In genomic region chr13:46281779-46282178, GRCh38 we compare ENCODE assay signal across 23 cellular contexts.
DNase-seq lines count a peak whose midpoint lies in the region; ATAC-seq, FAIRE-seq and TF ChIP-seq lines count a peak whose summit lies in the region.
"Had no signal": no experiment of that assay in that cellular context is flagged by ENCODE, and none has a peak within 500 bp of the region (broad histone marks: within the 10 kb centered on the region; RNA-seq: fewer than 3 reads in every experiment).

No MANE protein-coding gene starts in this region.

- no peaks in the 10 kb centered on the region for H3K79me2 ChIP-seq in H1 (ENCODE audit: control insufficient read depth in 1 of 2, insufficient read depth in 2 of 2, low read length in 2 of 2)
- no peaks in the 10 kb centered on the region for H3K79me2 ChIP-seq in smooth muscle cell (ENCODE audit: low read depth)

- no peak overlapping the region for H3K14ac ChIP-seq in H1 (ENCODE audit: insufficient read length)

- H3K4me1 ChIP-seq in H1 (replicated peaks in 1 of 4; ENCODE audit: control insufficient read depth in 3 of 4, insufficient read depth in 4 of 4, low read length in 3 of 4) (no peaks in the 10 kb centered on the region), smooth muscle cell (ENCODE audit: low read depth) (peaks cover 2% of the 10 kb centered on the region)
- H3K4me1 ChIP-seq: BLaER1 had no signal

- H3K79me1 ChIP-seq in H1 (ENCODE audit: low read depth, low read length) = no peaks in the 10 kb centered on the region

- H3K4me2 ChIP-seq in H1 (ENCODE audit: insufficient read depth in 1 of 2, low read depth in 2 of 2, low read length in 2 of 2) (no peak overlapping the region), smooth muscle cell (no peak overlapping the region)
- H3K4me2 ChIP-seq: BLaER1 had no signal

- no peak overlapping the region for H2BK20ac ChIP-seq in H1 (ENCODE audit: low read length)

- H3K27ac ChIP-seq in H1 (ENCODE audit: low read depth, low read length) (no peak overlapping the region), smooth muscle cell (ENCODE audit: low read depth) (no peak overlapping the region)
- H3K27ac ChIP-seq: BLaER1, HL-60, RWPE1 had no signal

- POLR2A ChIA-PET in H1 (lab: Charles Lee; ENCODE audit: partially characterized antibody) = no interaction called here

- H3K4me3 ChIP-seq in H1 (ENCODE audit: extremely low read depth in 1 of 4, insufficient read depth in 2 of 4, low read depth in 3 of 4, low read length in 4 of 4) (no peak overlapping the region), smooth muscle cell (no peak overlapping the region)
- H3K4me3 ChIP-seq: BLaER1, MG63 had no signal

- TF ChIP-seq CTCF in H1 (IDR thresholded peaks at IDR 0.05; ENCODE audit: control extremely low read depth in 1 of 3, insufficient read depth in 1 of 3, low read depth in 1 of 3, low read length in 3 of 3) = no peak
- no peak for TF ChIP-seq CTCF in smooth muscle cell (IDR thresholded peaks at IDR 0.05; ENCODE audit: borderline replicate concordance, insufficient read depth, poor library complexity, severe bottlenecking)

- H2BK12ac ChIP-seq in H1 (ENCODE audit: low read depth, low read length) = no peak overlapping the region

- no peak for TF ChIP-seq RAD21 in H1 (IDR thresholded peaks at IDR 0.05 in 1 of 2, conservative IDR thresholded peaks at IDR 0.05 in 1 of 2; ENCODE audit: low read depth in 2 of 2, low read length in 2 of 2)

- no peaks in the 10 kb centered on the region for H3K9me3 ChIP-seq in H1 (ENCODE audit: insufficient read depth in 2 of 2, low read depth in 1 of 2, low read length in 1 of 2)
- H3K9me3 ChIP-seq in smooth muscle cell (replicated peaks; ENCODE audit: low read depth) = no peaks in the 10 kb centered on the region
- H3K9me3 ChIP-seq: BLaER1, MG63 had no signal

- H4K5ac ChIP-seq in H1 (ENCODE audit: insufficient read length, low read depth, low read length) = no peak overlapping the region

- CTCF ChIA-PET in H1 (lab: Charles Lee; ENCODE audit: partially characterized antibody) = no interaction called here

- no peak overlapping the region for H2BK15ac ChIP-seq in H1 (ENCODE audit: low read length)

- H3F3A ChIP-seq in smooth muscle cell (ENCODE audit: low read depth) = no peaks in the 10 kb centered on the region

- H3K56ac ChIP-seq in H1 (replicated peaks; ENCODE audit: insufficient read length, low read depth, low read length) = no peak overlapping the region

- no peak overlapping the region for H3K9ac ChIP-seq in H1 (replicated peaks in 1 of 4; ENCODE audit: extremely low read depth in 1 of 4, low read depth in 3 of 4, low read length in 3 of 4)
- no peak overlapping the region for H3K9ac ChIP-seq in smooth muscle cell (ENCODE audit: low read depth)
- H3K9ac ChIP-seq: BLaER1 had no signal

- H3K18ac ChIP-seq in H1 (ENCODE audit: extremely low read depth, low read length) = no peak overlapping the region

- no peak overlapping the region for H4K91ac ChIP-seq in H1 (replicated peaks; ENCODE audit: insufficient read length, low read length)

- no peak overlapping the region for H4K8ac ChIP-seq in H1 (ENCODE audit: extremely low read depth, insufficient read depth, low read length)

- H3K27me3 ChIP-seq in H1 (replicated peaks in 1 of 4; ENCODE audit: control insufficient read depth in 3 of 4, extremely low read depth in 1 of 4, insufficient read depth in 3 of 4, low read length in 3 of 4) (no peaks in the 10 kb centered on the region), smooth muscle cell (ENCODE audit: low read depth) (no peaks in the 10 kb centered on the region)
- H3K27me3 ChIP-seq: BLaER1, MG63 had no signal

- no peaks in the 10 kb centered on the region for H3K23me2 ChIP-seq in H1 (ENCODE audit: low read depth, low read length)

- H2BK5ac ChIP-seq in H1 (ENCODE audit: low read depth, low read length) = no peak overlapping the region

- no peak for TF ChIP-seq EP300 in H1 (IDR thresholded peaks at IDR 0.05; ENCODE audit: borderline replicate concordance in 1 of 2, low read depth in 2 of 2, low read length in 2 of 2)

- DNase-seq in NCI-H748 (lab: John Stamatoyannopoulos, UW; ENCODE audit: unreplicated experiment) (peak; percentile 10), NCI-H748 treated with DMSO at 0.1 percent for 48 hours (lab: John Stamatoyannopoulos, UW) (no peak), NCI-H1930 (lab: John Stamatoyannopoulos, UW) (peak; percentile 28 to 38), H1 (ENCODE audit: low read depth in 1 of 2, low spot score in 2 of 2) (no peak), smooth muscle cell (lab: John Stamatoyannopoulos, UW; ENCODE audit: unreplicated experiment) (no peak)
- DNase-seq: CD4-positive, CD25-positive, alpha-beta regulatory T cell; DMS153; KBM-7; MG63; NCI-H1092 treated with DMSO at 0.1 percent for 48 hours; NCI-H1436; NCI-H187; NCI-H2171 treated with DMSO at 0.1 percent for 48 hours; NCI-H524 treated with DMSO at 0.1 percent for 48 hours; SHP77; T-helper 1 cell had no signal

- TF ChIP-seq POLR2A in H1 (IDR thresholded peaks at IDR 0.05; ENCODE audit: control extremely low read depth in 1 of 2, low read depth in 2 of 2, low read length in 2 of 2) = no peak

- H3K36me3 ChIP-seq in H1 (ENCODE audit: control insufficient read depth in 2 of 4, insufficient read depth in 4 of 4, low read length in 3 of 4) (no peaks in the 10 kb centered on the region), smooth muscle cell (ENCODE audit: low read depth) (no peaks in the 10 kb centered on the region)
- H3K36me3 ChIP-seq: BLaER1, MG63 had no signal

- 93% methylated on average over 2 of the region's 2 CpGs; no CpG with 5 or more reads in 1 of the 2 experiments for WGBS in H1 (ENCODE audit: extremely low coverage in 1 of 2, insufficient coverage in 1 of 2, insufficient read length in 1 of 2, insufficient replicate concordance in 2 of 2, low coverage in 1 of 2, low lambda C conversion rate in 2 of 2, missing lambda C conversion rate in 1 of 2), 2 experiments
- WGBS in smooth muscle cell (ENCODE audit: low lambda C conversion rate) = 89% methylated on average over 2 of the region's 2 CpGs

- no peak overlapping the region for H3K23ac ChIP-seq in H1 (ENCODE audit: insufficient read length)

- H3K4ac ChIP-seq in H1 (replicated peaks; ENCODE audit: insufficient read length, low read depth, low read length) = no peak overlapping the region

- no peak for FAIRE-seq in H1 (lab: Jason Lieb, UNC)
- FAIRE-seq: GM18507, H54 had no signal

- no peak overlapping the region for H2BK120ac ChIP-seq in H1 (replicated peaks; ENCODE audit: low read depth, low read length)

- H2AK5ac ChIP-seq in H1 (ENCODE audit: low read depth, low read length) = no peak overlapping the region

- H2AFZ ChIP-seq in H1 (ENCODE audit: low read length) (0 out of 2 replicates have a peak overlapping the region, but pooled peaks have one; percentile 5), smooth muscle cell (ENCODE audit: low read depth) (peak overlapping the region; percentile 33)

- H4K20me1 ChIP-seq in H1 (replicated peaks in 1 of 2; ENCODE audit: control insufficient read depth in 1 of 2, insufficient read depth in 2 of 2, low read length in 2 of 2) (no peaks in the 10 kb centered on the region), smooth muscle cell (ENCODE audit: low read depth) (no peaks in the 10 kb centered on the region)
- H4K20me1 ChIP-seq: BLaER1 had no signal

- no peak for ATAC-seq in GM18909 (IDR thresholded peaks at IDR 0.05; ENCODE audit: poor library complexity, unreplicated experiment)
- no peak for ATAC-seq in GM21529 (IDR thresholded peaks at IDR 0.05; ENCODE audit: unreplicated experiment)

TF ChIP-seq in H1, 55 proteins besides CTCF, POLR2A, EP300 and RAD21:
- TF ChIP-seq CTBP2 (IDR thresholded peaks at IDR 0.05; ENCODE audit: borderline replicate concordance, insufficient read depth, insufficient read length, low read length) = no peak
- TF ChIP-seq RFX5 (IDR thresholded peaks at IDR 0.05; ENCODE audit: borderline replicate concordance, low read depth, low read length) = no peak
TF ChIP-seq in H1: peak in this region for 0.

Comparison
In these comparisons a context has a peak if more than half of its experiments do, and no peak if none do; other contexts are left out.
1. DNase-seq: peak in NCI-H748 (single experiment) and NCI-H1930 (2 of 2); none in NCI-H748 treated with DMSO at 0.1 percent for 48 hours (single experiment), H1 (0 of 2) and smooth muscle cell (single experiment).